ENCODE assay signal across 24 cellular contexts in the genomic region with DNA sequence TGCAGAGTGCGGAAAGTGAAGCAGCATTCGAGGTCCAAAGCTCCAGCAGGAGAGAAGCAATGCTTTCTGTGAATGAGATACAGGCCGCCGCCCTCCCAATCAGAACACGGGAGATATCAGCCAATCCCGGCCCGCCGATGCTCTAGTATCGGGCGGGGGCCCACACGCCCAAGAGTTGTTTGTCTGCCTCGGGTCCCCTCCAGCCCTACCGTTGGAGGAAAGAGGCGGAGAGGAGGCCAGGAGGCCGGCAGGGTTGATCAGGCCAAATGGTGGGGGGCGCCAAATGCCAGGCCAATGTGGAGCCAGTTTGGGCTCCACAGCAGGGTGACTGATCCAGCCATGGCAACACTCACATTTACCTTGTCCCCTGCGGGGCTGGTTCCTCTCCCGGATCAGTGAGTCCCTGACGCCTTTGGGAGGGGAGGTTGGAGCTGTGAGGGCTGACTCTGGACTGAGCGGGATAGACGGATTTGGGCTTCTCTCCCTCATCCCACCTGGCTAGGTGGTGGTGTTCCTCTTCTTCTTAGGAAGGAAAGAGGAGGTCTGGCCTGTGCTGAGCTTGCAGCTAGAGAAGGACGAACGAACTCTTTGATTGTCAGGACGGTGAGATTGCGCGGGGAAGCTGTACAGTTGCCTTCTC.
"Had no signal": no experiment of that assay in that cellular context is flagged by ENCODE, and none has a peak within 500 bp of the region (broad histone marks: within the 10 kb centered on the region; RNA-seq: fewer than 3 reads in every experiment).

No MANE protein-coding gene starts in this region.

- H3K27ac Mint-ChIP-seq: activated CD4-positive, alpha-beta T cell treated with anti-CD3 and anti-CD28 coated beads, Interleukin-2, amount 10 ng/mL, durations not matched to agents 24 days and 14 days; activated naive CD8-positive, alpha-beta T cell treated with anti-CD3 and anti-CD28 coated beads, Interleukin-2, amount 10 ng/mL, durations not matched to agents 7 days and 5 days; activated T-helper 17 cell treated with anti-CD3 and anti-CD28 coated beads, Interleukin-2, amount 50 U/mL, for 72 hours; mesothelial cell of epicardium; nephron; stimulated activated naive CD8-positive, alpha-beta T cell treated with anti-CD3 and anti-CD28 coated beads, Interleukin-15, amount 100 ng/mL, for 72 hours had no signal

- H3K36me3 ChIP-seq: cardiac muscle cell, lower lobe of right lung, suprapubic skin, transverse colon had no signal

- H3K27me3 ChIP-seq: cardiac muscle cell, suprapubic skin, transverse colon had no signal

- H3K9me3 Mint-ChIP-seq: activated CD4-positive, alpha-beta T cell treated with anti-CD3 and anti-CD28 coated beads, Interleukin-2, amount 10 ng/mL, durations not matched to agents 24 days and 14 days; activated naive CD8-positive, alpha-beta T cell treated with anti-CD3 and anti-CD28 coated beads, Interleukin-2, amount 10 ng/mL, durations not matched to agents 7 days and 5 days; activated T-helper 17 cell treated with anti-CD3 and anti-CD28 coated beads, Interleukin-2, amount 50 U/mL, for 72 hours; mesothelial cell of epicardium; nephron; stimulated activated naive CD8-positive, alpha-beta T cell treated with anti-CD3 and anti-CD28 coated beads, Interleukin-15, amount 100 ng/mL, for 72 hours had no signal

- H3K27ac ChIP-seq: cardiac muscle cell, epithelial cell of prostate, foreskin keratinocyte, lower lobe of right lung, psoas muscle, skin epidermis, suprapubic skin, transverse colon had no signal

- H3K4me3 ChIP-seq: cardiac muscle cell, lower lobe of right lung, psoas muscle, skin epidermis, suprapubic skin, transverse colon had no signal

- H3K4me1 Mint-ChIP-seq: activated CD4-positive, alpha-beta T cell treated with anti-CD3 and anti-CD28 coated beads, Interleukin-2, amount 10 ng/mL, durations not matched to agents 24 days and 14 days; activated naive CD8-positive, alpha-beta T cell treated with anti-CD3 and anti-CD28 coated beads, Interleukin-2, amount 10 ng/mL, durations not matched to agents 7 days and 5 days; activated T-helper 17 cell treated with anti-CD3 and anti-CD28 coated beads, Interleukin-2, amount 50 U/mL, for 72 hours; mesothelial cell of epicardium; nephron; stimulated activated naive CD8-positive, alpha-beta T cell treated with anti-CD3 and anti-CD28 coated beads, Interleukin-15, amount 100 ng/mL, for 72 hours had no signal

- H3K36me3 Mint-ChIP-seq: activated naive CD8-positive, alpha-beta T cell treated with anti-CD3 and anti-CD28 coated beads, Interleukin-2, amount 10 ng/mL, durations not matched to agents 7 days and 5 days; mesothelial cell of epicardium had no signal

- H3K27me3 Mint-ChIP-seq: activated T-helper 17 cell treated with anti-CD3 and anti-CD28 coated beads, Interleukin-2, amount 50 U/mL, for 72 hours had no signal

- H3K4me3 Mint-ChIP-seq: activated CD4-positive, alpha-beta T cell treated with anti-CD3 and anti-CD28 coated beads, Interleukin-2, amount 10 ng/mL, durations not matched to agents 24 days and 14 days; activated naive CD8-positive, alpha-beta T cell treated with anti-CD3 and anti-CD28 coated beads, Interleukin-2, amount 10 ng/mL, durations not matched to agents 7 days and 5 days; activated T-helper 17 cell treated with anti-CD3 and anti-CD28 coated beads, Interleukin-2, amount 50 U/mL, for 72 hours; mesothelial cell of epicardium; nephron; stimulated activated naive CD8-positive, alpha-beta T cell treated with anti-CD3 and anti-CD28 coated beads, Interleukin-15, amount 100 ng/mL, for 72 hours had no signal

- H3K9me3 ChIP-seq: lower lobe of right lung, psoas muscle, suprapubic skin, transverse colon had no signal

- H3K4me1 ChIP-seq: lower lobe of right lung, suprapubic skin, transverse colon had no signal

- DNase-seq: activated CD4-positive, alpha-beta T cell treated with anti-CD3 and anti-CD28 coated beads, Interleukin-2, amount 10 ng/mL, durations not matched to agents 24 days and 14 days; activated naive CD4-positive, alpha-beta T cell treated with Interleukin-2 at 50 U/mL for 16 hours; activated naive CD8-positive, alpha-beta T cell treated with anti-CD3 and anti-CD28 coated beads, Interleukin-2, amount 10 ng/mL, durations not matched to agents 7 days and 5 days; activated T-cell treated with anti-CD3 and anti-CD28 coated beads for 4 hours; amygdala; foreskin keratinocyte; hippocampal formation; lower lobe of right lung; occipital lobe; psoas muscle; right cardiac atrium; stimulated activated CD4-positive, alpha-beta T cell treated with anti-CD3 and anti-CD28 coated beads, Interleukin-15, amount 100 ng/mL, for 24 hours; stimulated activated CD4-positive, alpha-beta T cell treated with anti-CD3 and anti-CD28 coated beads, Interleukin-2, amount 100 ng/mL, for 48 hours; stimulated activated naive CD8-positive, alpha-beta T cell treated with anti-CD3 and anti-CD28 coated beads, Interleukin-15, amount 100 ng/mL, for 72 hours; T-helper 1 cell; T-helper 9 cell; transverse colon had no signal
